ENCODE assay signal across 22 cellular contexts in genomic region chr22:30144391-30144790, GRCh38.
DNase-seq lines count a peak whose midpoint lies in the region; ATAC-seq, FAIRE-seq and TF ChIP-seq lines count a peak whose summit lies in the region.
"Had no signal": no experiment of that assay in that cellular context is flagged by ENCODE, and none has a peak within 500 bp of the region (broad histone marks: within the 10 kb centered on the region; RNA-seq: fewer than 3 reads in every experiment).

No MANE protein-coding gene starts in this region.

- no peaks in the 10 kb centered on the region for H3K4me1 Mint-ChIP-seq in CD4-positive, alpha-beta memory T cell
- H3K4me1 Mint-ChIP-seq: B cell; CD8-positive, alpha-beta memory T cell had no signal

- H3K9me3 Mint-ChIP-seq in CD4-positive, alpha-beta memory T cell = peaks cover 0 to 30% (median 18%) of the 10 kb centered on the region in 8 donors

- no peaks in the 10 kb centered on the region for H3K9me1 ChIP-seq in K562 (ENCODE audit: control insufficient read depth, insufficient read depth, low read length)

- no peak for TF ChIP-seq EP300 in K562 (IDR thresholded peaks at IDR 0.05; ENCODE audit: low read length)

- BruUV-seq in K562 (replicated peaks; lab: Mats Ljungman, UMichigan) = no TSS peak

- H3K9me3 ChIP-seq in DND-41 (ENCODE audit: insufficient read depth, low read length, severe bottlenecking) = peaks cover 24% of the 10 kb centered on the region
- H3K9me3 ChIP-seq in K562 (replicated peaks; ENCODE audit: control insufficient read depth, insufficient read depth, low read depth, low read length) = no peaks in the 10 kb centered on the region; the same call in 1 of the 2 replicates
- peaks cover 0 to 5% of the 10 kb centered on the region in 2 donors for H3K9me3 ChIP-seq in CD4-positive, alpha-beta memory T cell (ENCODE audit: control insufficient read depth in 1 of 2, low read length in 2 of 2)

- FAIRE-seq in K562 (lab: Jason Lieb, UNC) = no peak
- peak; percentile 63 for FAIRE-seq in urothelium cell line (lab: Jason Lieb, UNC)
- FAIRE-seq: A549, G401.6, GM12891, GM19239 had no signal

- H3K27ac ChIP-seq in DND-41 (ENCODE audit: low read length) (no peak overlapping the region), K562 (ENCODE audit: extremely low read depth, low read depth, low read length) (no peak overlapping the region)
- H3K27ac ChIP-seq in CD4-positive, alpha-beta memory T cell (ENCODE audit: low read depth, low read length) = no peak overlapping the region
- H3K27ac ChIP-seq: 22Rv1; A549; BLaER1 treated with 17β-estradiol and CSF1 and Interleukin-3, amounts not matched to agents 10 nM and 100 nM; C4-2B had no signal

- intact Hi-C loops in K562 (cut with micrococcal nuclease) = no loop called here
- intact Hi-C loops in CD4-positive, alpha-beta memory T cell (cut with micrococcal nuclease) = no loop called here

- H3K4me3 ChIP-seq in DND-41 (ENCODE audit: low read depth in 1 of 2, low read length in 2 of 2) (no peak overlapping the region), K562 (no peak overlapping the region)
- H3K4me3 ChIP-seq in CD4-positive, alpha-beta memory T cell (ENCODE audit: low read length in 2 of 2) = no peak overlapping the region
- H3K4me3 ChIP-seq: A549; BLaER1 treated with 17β-estradiol and CSF1 and Interleukin-3, amounts not matched to agents 10 nM and 100 nM had no signal

- H3K4me1 ChIP-seq in DND-41 (ENCODE audit: insufficient read depth, low read length) (no peaks in the 10 kb centered on the region), K562 (replicated peaks in 1 of 2; ENCODE audit: control insufficient read depth in 2 of 2, insufficient read depth in 2 of 2, low read length in 2 of 2) (peaks cover 0 to 4% of the 10 kb centered on the region in 2 experiments; a peak in 2 of 5 replicates)
- no peaks in the 10 kb centered on the region for H3K4me1 ChIP-seq in CD4-positive, alpha-beta memory T cell (ENCODE audit: insufficient read depth, low read length)
- H3K4me1 ChIP-seq: A549; BLaER1 treated with 17β-estradiol and CSF1 and Interleukin-3, amounts not matched to agents 10 nM and 100 nM had no signal

- 0% methylated on average over 5 of the region's 5 CpGs for WGBS in K562 (ENCODE audit: insufficient coverage, low coverage, missing lambda C conversion rate)

- H4K20me1 ChIP-seq in DND-41 (ENCODE audit: insufficient read depth, low read length) (no peaks in the 10 kb centered on the region), K562 (replicated peaks; ENCODE audit: control insufficient read depth, insufficient read depth, low read length) (no peaks in the 10 kb centered on the region)
- H4K20me1 ChIP-seq: BLaER1 treated with 17β-estradiol and CSF1 and Interleukin-3, amounts not matched to agents 10 nM and 100 nM had no signal

- no peak for TF ChIP-seq POLR2A in K562 (conservative IDR thresholded peaks at IDR 0.05)

- no peaks in the 10 kb centered on the region for H3K36me3 ChIP-seq in DND-41 (ENCODE audit: insufficient read depth, low read length)
- H3K36me3 ChIP-seq in K562 (ENCODE audit: control insufficient read depth, insufficient read depth, low read length) = no peaks in the 10 kb centered on the region
- no peaks in the 10 kb centered on the region for H3K36me3 ChIP-seq in CD4-positive, alpha-beta memory T cell (ENCODE audit: insufficient read depth, low read length)

- in situ Hi-C loops in K562 (cut with MboI) = no loop called here

- ATAC-seq in DND-41 (ENCODE audit: insufficient read depth, low read depth) (no peak), K562 (peak; percentile 74), GM21423 (IDR thresholded peaks at IDR 0.05; ENCODE audit: unreplicated experiment) (no peak)
- ATAC-seq: A549 had no signal

- H3K4me3 Mint-ChIP-seq in CD4-positive, alpha-beta memory T cell = no peak overlapping the region
- H3K4me3 Mint-ChIP-seq: B cell; CD4-positive, alpha-beta T cell; CD8-positive, alpha-beta memory T cell had no signal

- no peak for DNase-seq in DND-41
- DNase-seq in K562 (ENCODE audit: extremely low read depth in 1 of 4, low spot score in 3 of 4) = peak in 3 of 4 experiments; percentile 7 to 57 (median 30)
- no peak for DNase-seq in urothelium cell line (ENCODE audit: low spot score)
- DNase-seq in CD4-positive, alpha-beta memory T cell = no peak
- DNase-seq: AML-193; CD4-positive, alpha-beta T cell; CD8-positive, alpha-beta memory T cell; COR-L47; DMS 273 treated with DMSO at 0.1 percent for 48 hours; DMS153; DMS53; DMS79; GF-D8 had no signal

- H3K79me2 ChIP-seq in DND-41 (ENCODE audit: insufficient read depth, low read length) (no peaks in the 10 kb centered on the region), K562 (ENCODE audit: control insufficient read depth, insufficient read depth, low read length) (no peaks in the 10 kb centered on the region)

- CTCF ChIA-PET in K562 (lab: Yijun Ruan, JAX; ENCODE audit: low intra/inter-chr PET ratio) = no interaction called here
- CTCF ChIA-PET in CD4-positive, alpha-beta memory T cell (lab: Charles Lee; ENCODE audit: partially characterized antibody) = interaction anchor here (1.4 kb wide), 1 partner anchor 111 kb away, joined by 4 read pairs; no protein-coding TSS in a partner anchor

- POLR2A ChIA-PET in K562 (lab: Yijun Ruan, JAX) = interaction anchor here (1.0 kb wide), 1 partner anchor 38 kb away, joined by 3 read pairs; no protein-coding TSS in a partner anchor
- POLR2A ChIA-PET in CD4-positive, alpha-beta memory T cell (lab: Charles Lee; ENCODE audit: partially characterized antibody) = no interaction called here

- no peak for TF ChIP-seq CTCF in DND-41 (IDR thresholded peaks at IDR 0.05; ENCODE audit: borderline replicate concordance, extremely low read depth, low read length, poor library complexity, severe bottlenecking)
- no peak for TF ChIP-seq CTCF in K562 (IDR thresholded peaks at IDR 0.05 in 2 of 3, conservative IDR thresholded peaks at IDR 0.05 in 1 of 3; ENCODE audit: insufficient read depth in 2 of 3, low read depth in 1 of 3, low read length in 3 of 3)

- H3K27me3 ChIP-seq in DND-41 (ENCODE audit: insufficient read depth, low read length, poor library complexity) (no peaks in the 10 kb centered on the region), K562 (ENCODE audit: control insufficient read depth in 2 of 2, insufficient read depth in 2 of 2, low read length in 2 of 2) (0 out of 5 replicates have a peak, but pooled peaks cover 0 to 2% of the 10 kb centered on the region in 2 experiments)
- no peaks in the 10 kb centered on the region for H3K27me3 ChIP-seq in CD4-positive, alpha-beta memory T cell (ENCODE audit: insufficient read depth, low read length)
- H3K27me3 ChIP-seq: BLaER1 treated with 17β-estradiol and CSF1 and Interleukin-3, amounts not matched to agents 10 nM and 100 nM had no signal

- H3K4me2 ChIP-seq in DND-41 (ENCODE audit: insufficient read depth, low read length) (no peak overlapping the region), K562 (ENCODE audit: insufficient read depth, low read length) (peak overlapping the region; percentile 18; the same call in 1 of the 2 replicates)
- H3K4me2 ChIP-seq: A549; BLaER1 treated with 17β-estradiol and CSF1 and Interleukin-3, amounts not matched to agents 10 nM and 100 nM had no signal

- H2AFZ ChIP-seq in DND-41 (ENCODE audit: low read depth, low read length) (0 out of 2 replicates have a peak overlapping the region, but pooled peaks have one; percentile 19), K562 (ENCODE audit: low read depth, low read length) (no peak overlapping the region)

- H3K9ac ChIP-seq in DND-41 (ENCODE audit: low read depth, low read length) (no peak overlapping the region), K562 (ENCODE audit: insufficient read depth in 1 of 2, low read depth in 2 of 2, low read length in 2 of 2) (no peak overlapping the region)
- H3K9ac ChIP-seq: BLaER1 treated with 17β-estradiol and CSF1 and Interleukin-3, amounts not matched to agents 10 nM and 100 nM had no signal

- TF ChIP-seq RAD21 in K562 (CRISPR knock-in tag; conservative IDR thresholded peaks at IDR 0.05 in 1 of 2, IDR thresholded peaks at IDR 0.05 in 1 of 2) = no peak

- no peak overlapping the region for H3K27ac Mint-ChIP-seq in CD4-positive, alpha-beta memory T cell
- H3K27ac Mint-ChIP-seq: B cell; CD4-positive, alpha-beta T cell; CD8-positive, alpha-beta memory T cell had no signal

- peaks cover 0 to 1% of the 10 kb centered on the region in 2 donors for H3K27me3 Mint-ChIP-seq in CD4-positive, alpha-beta memory T cell
- H3K27me3 Mint-ChIP-seq: CD4-positive, alpha-beta T cell had no signal

- peaks cover 7 to 10% of the 10 kb centered on the region in 2 donors for H3K36me3 Mint-ChIP-seq in CD4-positive, alpha-beta memory T cell

TF ChIP-seq in K562, 482 proteins besides CTCF, POLR2A, EP300 and RAD21 (continues in another document):
- TF ChIP-seq ARID1B (IDR thresholded peaks at IDR 0.05) (peak; percentile 62), ZNF57 (CRISPR knock-in tag; IDR thresholded peaks at IDR 0.05) (no peak), CBFA2T2 (conservative IDR thresholded peaks at IDR 0.05) (peak; percentile 50; the same call in 1 of the 2 replicates), TCF3 (CRISPR knock-in tag; IDR thresholded peaks at IDR 0.05) (peak; percentile 68), GATA2 (CRISPR knock-in tag; IDR thresholded peaks at IDR 0.05) (0 out of 2 replicates have a peak, but pooled peaks have one; percentile 12), TAL1 (IDR thresholded peaks at IDR 0.05) (peak; percentile 50; the same call in 1 of the 2 replicates), SIN3A (IDR thresholded peaks at IDR 0.05; ENCODE audit: borderline replicate concordance in 2 of 2, control insufficient read depth in 1 of 2, low read depth in 2 of 2, low read length in 2 of 2) (no peak), CEBPB (tag; IDR thresholded peaks at IDR 0.05) (peak; percentile 42), DMBX1 (CRISPR knock-in tag; IDR thresholded peaks at IDR 0.05; ENCODE audit: borderline replicate concordance) (no peak), CTCFL (IDR thresholded peaks at IDR 0.05; ENCODE audit: borderline replicate concordance, insufficient read depth, low read depth, low read length, poor library complexity, severe bottlenecking) (no peak), FOXA1 (IDR thresholded peaks at IDR 0.05; ENCODE audit: borderline replicate concordance) (no peak), CBFA2T3 (IDR thresholded peaks at IDR 0.05) (peak; percentile 69)

Comparison
In these comparisons a context has a peak if more than half of its experiments do, and no peak if none do; other contexts are left out.
1. DNase-seq: peak in K562 (3 of 4); none in DND-41 (single experiment), urothelium cell line (single experiment) and CD4-positive, alpha-beta memory T cell (0 of 5).